8 cellular contexts compared by ENCODE assay signal in genomic region chr10:129047585-129047984, GRCh38.
"Had no signal": no experiment of that assay in that cellular context is flagged by ENCODE, and none has a peak within 500 bp of the region (broad histone marks: within the 10 kb centered on the region; RNA-seq: fewer than 3 reads in every experiment).

No MANE protein-coding gene starts in this region.

- FAIRE-seq: G401.6, GM12878, GM12891, GM12892, GM18507, GM19239 had no signal

- H3K4me3 ChIP-seq: GM12878 had no signal

- DNase-seq: GDM1, GF-D8 had no signal

- ATAC-seq: GM12878 had no signal
